Comparison of ENCODE assay signal across 8 cellular contexts in genomic region chr4:36187723-36188333, GRCh38. TPM values are rescaled to one million over a fixed set of nuclear protein-coding genes. Genes with fewer than 3 reads are reported as not detected.
DNase-seq lines count a peak whose midpoint lies in the region; ATAC-seq and TF ChIP-seq lines count a peak whose summit lies in the region.

No MANE protein-coding gene starts in this region.

- no peak overlapping the region for H3K27ac ChIP-seq in VCaP

- DNase-seq in GDM1 (lab: John Stamatoyannopoulos, UW), result peak; percentile 1
- DNase-seq in HT1080 (ENCODE audit: low read depth), result peak; percentile 14
- peak; percentile 59 for DNase-seq in left kidney (ENCODE audit: low read depth, low spot score)
- no peak for DNase-seq in AG08395 (ENCODE audit: low spot score)
- no peak for DNase-seq in cerebellar nuclear complex (lab: John Stamatoyannopoulos, UW)
- no peak for DNase-seq in cortex of kidney (lab: John Stamatoyannopoulos, UW)

- TF ChIP-seq CTCF in VCaP (conservative IDR thresholded peaks at IDR 0.05), result peak; percentile 91

- ATAC-seq in HG03025 (IDR thresholded peaks at IDR 0.05; ENCODE audit: low FRiP score, unreplicated experiment), result no peak

RNA-seq across cellular contexts. Expression of gene ARAP2, which starts 56.5 kb away (rescaled TPM):
- total RNA-seq in HT1080 (2014; rRNA removed; shearing (Covaris generic)), result 2.2 and 2.8 TPM in 2 replicates
- polyA plus RNA-seq in HT1080 (2015; cell fraction: cytosol; rRNA removed), result 1.1 and 1.6 TPM in 2 replicates
- polyA plus RNA-seq in HT1080 (2015; cell fraction: nucleus; rRNA removed), result 1.9 and 2.5 TPM in 2 replicates

Comparison
In these comparisons a context has a peak if more than half of its experiments do, and no peak if none do; other contexts are left out.
1. DNase-seq: peak in GDM1 (single experiment), HT1080 (single experiment) and left kidney (single experiment); none in AG08395 (single experiment), cerebellar nuclear complex (0 of 2) and cortex of kidney (single experiment).